Comparison of ENCODE assay signal across 14 cellular contexts in genomic region chr16:632486-633335, GRCh38.
"Had no signal": no experiment of that assay in that cellular context is flagged by ENCODE, and none has a peak within 500 bp of the region (broad histone marks: within the 10 kb centered on the region; RNA-seq: fewer than 3 reads in every experiment).

No MANE protein-coding gene starts in this region.

- H3K36me3 ChIP-seq: breast epithelium had no signal

- ATAC-seq: activated T-cell treated with anti-CD3 and anti-CD28 coated beads, Interleukin-2, amount 50 U/mL, for 72 hours had no signal

- FAIRE-seq: endometrium had no signal

- H3K27me3 ChIP-seq: breast epithelium, dorsolateral prefrontal cortex had no signal

- H3K27ac ChIP-seq: breast epithelium, dorsolateral prefrontal cortex, esophagus muscularis mucosa, skin epidermis, stomach, thoracic aorta had no signal

- H3K36me3 Mint-ChIP-seq: memory B cell had no signal

- H3K9me3 Mint-ChIP-seq: activated naive CD8-positive, alpha-beta T cell treated with anti-CD3 and anti-CD28 coated beads for 36 hours; activated T-cell treated with anti-CD3 and anti-CD28 coated beads, Interleukin-2, amount 50 U/mL, for 72 hours; memory B cell; nephron had no signal

- H3K9me3 ChIP-seq: breast epithelium, esophagus muscularis mucosa, stomach, thoracic aorta had no signal

- H3K4me3 Mint-ChIP-seq: activated naive CD8-positive, alpha-beta T cell treated with anti-CD3 and anti-CD28 coated beads for 36 hours; activated T-cell treated with anti-CD3 and anti-CD28 coated beads, Interleukin-2, amount 50 U/mL, for 72 hours; memory B cell had no signal

- DNase-seq: activated CD4-positive, alpha-beta T cell treated with anti-CD3 and anti-CD28 coated beads for 1 hour; activated CD4-positive, alpha-beta T cell treated with anti-CD3 and anti-CD28 coated beads, Interleukin-2, amount 50 U/mL, for 48 hours; activated gamma-delta T cell treated with Interleukin-2 at 50 U/mL for 16 hours; activated naive CD8-positive, alpha-beta T cell treated with anti-CD3 and anti-CD28 coated beads for 36 hours; activated T-cell treated with anti-CD3 and anti-CD28 coated beads, Interleukin-2, amount 50 U/mL, for 72 hours; dorsolateral prefrontal cortex; stomach had no signal

- H3K27ac Mint-ChIP-seq: activated naive CD8-positive, alpha-beta T cell treated with anti-CD3 and anti-CD28 coated beads for 36 hours; activated T-cell treated with anti-CD3 and anti-CD28 coated beads, Interleukin-2, amount 50 U/mL, for 72 hours; memory B cell had no signal

- H3K4me3 ChIP-seq: breast epithelium, dorsolateral prefrontal cortex, esophagus muscularis mucosa, skin epidermis, stomach, thoracic aorta had no signal
